12 cellular contexts compared by ENCODE assay signal in the genomic region with DNA sequence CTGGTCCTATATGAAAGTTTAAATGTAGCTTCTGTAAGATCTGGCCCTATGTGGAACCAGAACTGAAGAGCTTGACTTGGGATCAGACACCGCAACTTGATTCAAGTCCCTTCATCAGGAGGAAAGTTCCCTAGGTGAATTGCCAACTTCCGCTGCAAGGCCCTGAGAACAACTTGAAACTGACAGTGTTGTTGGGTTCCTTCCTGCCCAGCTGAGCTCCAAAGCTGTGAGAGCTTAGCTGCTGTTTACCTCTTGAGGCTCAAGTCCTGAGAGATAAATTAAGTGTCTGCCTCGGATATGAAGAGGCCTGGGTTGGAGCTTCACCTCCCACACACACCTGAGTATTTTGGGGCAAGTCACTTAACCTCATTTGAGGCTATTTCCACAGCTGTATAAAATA. TPM values are rescaled to one million over a fixed set of nuclear protein-coding genes. Genes with fewer than 3 reads are reported as not detected.
DNase-seq lines count a peak whose midpoint lies in the region; ATAC-seq and TF ChIP-seq lines count a peak whose summit lies in the region.
"Had no signal": no experiment of that assay in that cellular context is flagged by ENCODE, and none has a peak within 500 bp of the region (broad histone marks: within the 10 kb centered on the region; RNA-seq: fewer than 3 reads in every experiment).

No MANE protein-coding gene starts in this region.

- H3K27me3 ChIP-seq in upper lobe of left lung = no peaks in the 10 kb centered on the region

- peaks cover 38 to 54% (median 49%) of the 10 kb centered on the region in 4 donors for H3K4me1 ChIP-seq in upper lobe of left lung

- TF ChIP-seq CTCF in fibroblast of mammary gland (conservative IDR thresholded peaks at IDR 0.05; ENCODE audit: control insufficient read depth, insufficient read depth, low read depth, low read length) (no peak), nephron (IDR thresholded peaks at IDR 0.05; ENCODE audit: unreplicated experiment in 3 of 3) (no peak), upper lobe of left lung (IDR thresholded peaks at IDR 0.05) (no peak)

- H3K4me3 ChIP-seq in fibroblast of mammary gland (ENCODE audit: control insufficient read depth, low read depth, low read length) (no peak overlapping the region), upper lobe of left lung (no peak overlapping the region)

- H3K9me3 Mint-ChIP-seq in nephron = no peaks in the 10 kb centered on the region
- H3K9me3 Mint-ChIP-seq in activated CD4-positive, alpha-beta T cell treated with anti-CD3 and anti-CD28 coated beads for 36 hours (ENCODE audit: low read depth) = no peaks in the 10 kb centered on the region
- H3K9me3 Mint-ChIP-seq: CD8-positive, alpha-beta T cell had no signal

- H3K9me3 ChIP-seq in upper lobe of left lung = no peaks in the 10 kb centered on the region

- POLR2A ChIA-PET in activated CD4-positive, alpha-beta T cell treated with anti-CD3 and anti-CD28 coated beads for 36 hours (lab: Charles Lee) = no interaction called here

- DNase-seq in amniotic epithelial cell (ENCODE audit: low read depth) (peak; percentile 62), fibroblast of mammary gland (ENCODE audit: low read depth) (peak; percentile 33), upper lobe of left lung (peak in 1 of 2 donors; percentile 53), HuH-7 (ENCODE audit: low spot score) (no peak), glomerular visceral epithelial cell (ENCODE audit: extremely low spot score) (no peak), DMS79 (lab: John Stamatoyannopoulos, UW) (no peak)
- DNase-seq in activated CD4-positive, alpha-beta T cell treated with anti-CD3 and anti-CD28 coated beads for 36 hours = no peak
- DNase-seq: activated CD4-positive, alpha-beta T cell treated with anti-CD3 and anti-CD28 coated beads, Interleukin-2, amount 50 U/mL, for 48 hours; activated gamma-delta T cell; CD8-positive, alpha-beta T cell; cerebellar nuclear complex had no signal

- no peak for TF ChIP-seq EP300 in upper lobe of left lung (IDR thresholded peaks at IDR 0.05)

- H3K4me3 Mint-ChIP-seq in nephron = no peak overlapping the region
- no peak overlapping the region for H3K4me3 Mint-ChIP-seq in activated CD4-positive, alpha-beta T cell treated with anti-CD3 and anti-CD28 coated beads for 36 hours
- H3K4me3 Mint-ChIP-seq: CD8-positive, alpha-beta T cell had no signal

- H3K27ac ChIP-seq in upper lobe of left lung = peak overlapping the region; percentile 58 to 88 (median 68)

- H3K4me1 Mint-ChIP-seq in nephron = peaks cover 30% of the 10 kb centered on the region
- peaks cover 5% of the 10 kb centered on the region for H3K4me1 Mint-ChIP-seq in activated CD4-positive, alpha-beta T cell treated with anti-CD3 and anti-CD28 coated beads for 36 hours

- H3K36me3 Mint-ChIP-seq in nephron (ENCODE audit: low read depth) = peaks cover 26% of the 10 kb centered on the region
- H3K36me3 Mint-ChIP-seq in activated CD4-positive, alpha-beta T cell treated with anti-CD3 and anti-CD28 coated beads for 36 hours (ENCODE audit: low read depth) = peaks cover 4% of the 10 kb centered on the region

- intact Hi-C loops in activated CD4-positive, alpha-beta T cell treated with anti-CD3 and anti-CD28 coated beads for 36 hours (cut with DNase I, micrococcal nuclease) = loop anchor here (1.0 to 5.0 kb wide), 6 partner anchors 50 to 233 kb away; partner anchors contain the start of genes DCUN1D3 (in 1 of the 2) and LYRM1 (in 1 of the 2)

- no peak for TF ChIP-seq POLR2A in upper lobe of left lung (IDR thresholded peaks at IDR 0.05)

- H3K27ac Mint-ChIP-seq in nephron = peak overlapping the region; percentile 84 to 92 (median 91)
- no peak overlapping the region for H3K27ac Mint-ChIP-seq in activated CD4-positive, alpha-beta T cell treated with anti-CD3 and anti-CD28 coated beads for 36 hours
- H3K27ac Mint-ChIP-seq: CD8-positive, alpha-beta T cell had no signal

- ATAC-seq in upper lobe of left lung (ENCODE audit: low FRiP score in 2 of 2) = peak; percentile 2 to 6
- no peak for ATAC-seq in activated CD4-positive, alpha-beta T cell treated with anti-CD3 and anti-CD28 coated beads for 36 hours
- ATAC-seq: CD8-positive, alpha-beta T cell had no signal

- no peaks in the 10 kb centered on the region for H3K27me3 Mint-ChIP-seq in nephron (ENCODE audit: low read depth)
- no peaks in the 10 kb centered on the region for H3K27me3 Mint-ChIP-seq in activated CD4-positive, alpha-beta T cell treated with anti-CD3 and anti-CD28 coated beads for 36 hours

- CTCF ChIA-PET in activated CD4-positive, alpha-beta T cell treated with anti-CD3 and anti-CD28 coated beads for 36 hours (lab: Charles Lee) = interaction anchor here (0.8 to 4.1 kb wide), 23 partner anchors 11 to 427 kb away, joined by 3 to 16 read pairs (median 5); partner anchors contain the start of genes ERI2 and REXO5

- peaks cover 0 to 9% (median 3%) of the 10 kb centered on the region in 4 donors for H3K36me3 ChIP-seq in upper lobe of left lung

- WGBS in upper lobe of left lung, 2 donors = 39 to 48% methylated on average over 3 of the region's 3 CpGs

RNA-seq across cellular contexts. Expression of gene REXO5, which starts 44.7 kb away (rescaled TPM):
- total RNA-seq in upper lobe of left lung = 10 to 100 TPM in 1 of 6 donors, 1 to 10 TPM in 5; 2.1 to 12.7 (median 3.0) TPM
- 10 to 100 TPM; 17.9 to 20.4 TPM for total RNA-seq in activated CD4-positive, alpha-beta T cell treated with anti-CD3 and anti-CD28 coated beads for 36 hours

RNA-seq across cellular contexts. Expression of gene ERI2, which starts 44.7 kb away (rescaled TPM):
- total RNA-seq in upper lobe of left lung = 10 to 100 TPM in 4 of 6 donors, 1 to 10 TPM in 2; 7.3 to 13.8 (median 11.6) TPM
- 10 to 100 TPM; 17.6 to 19.8 TPM for total RNA-seq in activated CD4-positive, alpha-beta T cell treated with anti-CD3 and anti-CD28 coated beads for 36 hours

RNA-seq across cellular contexts. Expression of gene DCUN1D3, which starts 49.2 kb away (rescaled TPM):
- 10 to 100 TPM in 5 of 6 donors, 1 to 10 TPM in 1; 7.2 to 33.0 (median 19.3) TPM for total RNA-seq in upper lobe of left lung
- total RNA-seq in activated CD4-positive, alpha-beta T cell treated with anti-CD3 and anti-CD28 coated beads for 36 hours = 1 to 10 TPM; 4.2 to 5.1 TPM

RNA-seq across cellular contexts. Expression of gene LYRM1, which starts 49.6 kb away (rescaled TPM):
- 10 to 100 TPM in 5 of 6 donors, 1 to 10 TPM in 1; 6.8 to 34.4 (median 22.3) TPM for total RNA-seq in upper lobe of left lung
- 10 to 100 TPM; 24.7 to 29.5 TPM for total RNA-seq in activated CD4-positive, alpha-beta T cell treated with anti-CD3 and anti-CD28 coated beads for 36 hours

Comparison
In these comparisons a context has a peak if more than half of its experiments do, and no peak if none do; other contexts are left out.
1. DNase-seq: peak in amniotic epithelial cell (single experiment) and fibroblast of mammary gland (single experiment); none in HuH-7 (single experiment), glomerular visceral epithelial cell (single experiment), DMS79 (single experiment) and activated CD4-positive, alpha-beta T cell treated with anti-CD3 and anti-CD28 coated beads for 36 hours (single experiment).